In the genomic region with DNA sequence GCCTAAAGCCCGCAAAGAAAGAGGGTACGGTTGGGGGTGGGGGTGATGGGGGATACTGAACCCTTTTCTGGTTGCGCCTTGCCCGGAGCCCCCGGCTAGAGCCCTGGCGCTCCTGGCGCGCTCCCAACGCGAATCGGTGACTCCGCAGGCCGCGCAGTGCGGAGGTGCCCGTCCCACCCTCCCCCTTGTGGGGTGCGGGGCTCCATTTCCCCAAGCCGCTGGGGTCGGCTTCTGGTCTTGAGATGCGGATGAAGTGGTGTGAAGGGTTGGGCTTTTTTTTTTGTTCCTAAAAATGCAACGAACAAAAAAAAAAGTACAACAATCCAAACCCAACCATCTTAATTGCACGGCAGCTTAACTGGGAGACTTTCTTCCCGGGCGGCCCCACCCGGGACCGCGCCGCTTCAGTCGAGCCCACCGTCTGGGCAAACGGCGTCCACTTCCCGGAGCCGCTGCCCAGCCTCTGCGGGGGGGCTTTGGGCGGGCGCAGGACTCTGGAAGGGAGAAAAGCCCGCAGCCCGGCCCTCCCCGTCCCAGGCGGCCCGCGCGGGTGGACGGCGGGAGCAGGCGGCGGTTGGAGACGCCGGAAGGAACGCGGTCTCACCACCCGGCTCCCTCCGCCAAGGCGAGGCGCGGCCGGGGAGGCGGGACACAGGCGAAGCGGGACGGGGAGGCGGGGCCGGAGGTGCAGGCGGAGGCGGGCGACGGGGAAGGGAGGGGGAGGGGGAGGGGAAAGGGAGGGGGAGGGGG, we compare ENCODE assay signal across 1 cellular context.
TF ChIP-seq lines count a peak whose summit lies in the region.

No MANE protein-coding gene starts in this region.

TF ChIP-seq in K562, 482 proteins besides CTCF, POLR2A, EP300 and RAD21 (continued from another document and continues in another):
- TF ChIP-seq, protein P1, sequence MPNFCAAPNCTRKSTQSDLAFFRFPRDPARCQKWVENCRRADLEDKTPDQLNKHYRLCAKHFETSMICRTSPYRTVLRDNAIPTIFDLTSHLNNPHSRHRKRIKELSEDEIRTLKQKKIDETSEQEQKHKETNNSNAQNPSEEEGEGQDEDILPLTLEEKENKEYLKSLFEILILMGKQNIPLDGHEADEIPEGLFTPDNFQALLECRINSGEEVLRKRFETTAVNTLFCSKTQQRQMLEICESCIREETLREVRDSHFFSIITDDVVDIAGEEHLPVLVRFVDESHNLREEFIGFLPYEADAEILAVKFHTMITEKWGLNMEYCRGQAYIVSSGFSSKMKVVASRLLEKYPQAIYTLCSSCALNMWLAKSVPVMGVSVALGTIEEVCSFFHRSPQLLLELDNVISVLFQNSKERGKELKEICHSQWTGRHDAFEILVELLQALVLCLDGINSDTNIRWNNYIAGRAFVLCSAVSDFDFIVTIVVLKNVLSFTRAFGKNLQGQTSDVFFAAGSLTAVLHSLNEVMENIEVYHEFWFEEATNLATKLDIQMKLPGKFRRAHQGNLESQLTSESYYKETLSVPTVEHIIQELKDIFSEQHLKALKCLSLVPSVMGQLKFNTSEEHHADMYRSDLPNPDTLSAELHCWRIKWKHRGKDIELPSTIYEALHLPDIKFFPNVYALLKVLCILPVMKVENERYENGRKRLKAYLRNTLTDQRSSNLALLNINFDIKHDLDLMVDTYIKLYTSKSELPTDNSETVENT (CRISPR knock-in tag; IDR thresholded peaks at IDR 0.05) = no peak
- TF ChIP-seq, protein P2, sequence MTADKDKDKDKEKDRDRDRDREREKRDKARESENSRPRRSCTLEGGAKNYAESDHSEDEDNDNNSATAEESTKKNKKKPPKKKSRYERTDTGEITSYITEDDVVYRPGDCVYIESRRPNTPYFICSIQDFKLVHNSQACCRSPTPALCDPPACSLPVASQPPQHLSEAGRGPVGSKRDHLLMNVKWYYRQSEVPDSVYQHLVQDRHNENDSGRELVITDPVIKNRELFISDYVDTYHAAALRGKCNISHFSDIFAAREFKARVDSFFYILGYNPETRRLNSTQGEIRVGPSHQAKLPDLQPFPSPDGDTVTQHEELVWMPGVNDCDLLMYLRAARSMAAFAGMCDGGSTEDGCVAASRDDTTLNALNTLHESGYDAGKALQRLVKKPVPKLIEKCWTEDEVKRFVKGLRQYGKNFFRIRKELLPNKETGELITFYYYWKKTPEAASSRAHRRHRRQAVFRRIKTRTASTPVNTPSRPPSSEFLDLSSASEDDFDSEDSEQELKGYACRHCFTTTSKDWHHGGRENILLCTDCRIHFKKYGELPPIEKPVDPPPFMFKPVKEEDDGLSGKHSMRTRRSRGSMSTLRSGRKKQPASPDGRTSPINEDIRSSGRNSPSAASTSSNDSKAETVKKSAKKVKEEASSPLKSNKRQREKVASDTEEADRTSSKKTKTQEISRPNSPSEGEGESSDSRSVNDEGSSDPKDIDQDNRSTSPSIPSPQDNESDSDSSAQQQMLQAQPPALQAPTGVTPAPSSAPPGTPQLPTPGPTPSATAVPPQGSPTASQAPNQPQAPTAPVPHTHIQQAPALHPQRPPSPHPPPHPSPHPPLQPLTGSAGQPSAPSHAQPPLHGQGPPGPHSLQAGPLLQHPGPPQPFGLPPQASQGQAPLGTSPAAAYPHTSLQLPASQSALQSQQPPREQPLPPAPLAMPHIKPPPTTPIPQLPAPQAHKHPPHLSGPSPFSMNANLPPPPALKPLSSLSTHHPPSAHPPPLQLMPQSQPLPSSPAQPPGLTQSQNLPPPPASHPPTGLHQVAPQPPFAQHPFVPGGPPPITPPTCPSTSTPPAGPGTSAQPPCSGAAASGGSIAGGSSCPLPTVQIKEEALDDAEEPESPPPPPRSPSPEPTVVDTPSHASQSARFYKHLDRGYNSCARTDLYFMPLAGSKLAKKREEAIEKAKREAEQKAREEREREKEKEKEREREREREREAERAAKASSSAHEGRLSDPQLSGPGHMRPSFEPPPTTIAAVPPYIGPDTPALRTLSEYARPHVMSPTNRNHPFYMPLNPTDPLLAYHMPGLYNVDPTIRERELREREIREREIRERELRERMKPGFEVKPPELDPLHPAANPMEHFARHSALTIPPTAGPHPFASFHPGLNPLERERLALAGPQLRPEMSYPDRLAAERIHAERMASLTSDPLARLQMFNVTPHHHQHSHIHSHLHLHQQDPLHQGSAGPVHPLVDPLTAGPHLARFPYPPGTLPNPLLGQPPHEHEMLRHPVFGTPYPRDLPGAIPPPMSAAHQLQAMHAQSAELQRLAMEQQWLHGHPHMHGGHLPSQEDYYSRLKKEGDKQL (CRISPR knock-in tag; IDR thresholded peaks at IDR 0.05; ENCODE audit: borderline replicate concordance) = no peak
- TF ChIP-seq PYGO2 (tag; IDR thresholded peaks at IDR 0.05) (no peak), TSC22D4 (tag; IDR thresholded peaks at IDR 0.05) (no peak), POLR3A (IDR thresholded peaks at IDR 0.05; ENCODE audit: borderline replicate concordance, extremely low read depth, insufficient read depth, insufficient read length) (no peak), BRD4 (IDR thresholded peaks at IDR 0.05) (no peak; the same call in 1 of the 2 replicates), U2AF2 (optimal IDR thresholded peaks at IDR 0.05; ENCODE audit: low read depth, low read length) (no peak), HOXB6 (CRISPR knock-in tag; IDR thresholded peaks at IDR 0.05; ENCODE audit: borderline replicate concordance) (no peak), SMARCA4 (IDR thresholded peaks at IDR 0.05) (no peak), ZNF830 (CRISPR knock-in tag; IDR thresholded peaks at IDR 0.05) (no peak), GTF2A2 (tag; IDR thresholded peaks at IDR 0.05) (no peak), ZNF23 (CRISPR knock-in tag; IDR thresholded peaks at IDR 0.05) (no peak), ZNF263 (CRISPR knock-in tag; IDR thresholded peaks at IDR 0.05; ENCODE audit: borderline replicate concordance) (no peak), U2AF1 (optimal IDR thresholded peaks at IDR 0.05; ENCODE audit: low read depth, low read length) (no peak), ZNF717 (CRISPR knock-in tag; IDR thresholded peaks at IDR 0.05) (no peak), NR4A1 (CRISPR knock-in tag; IDR thresholded peaks at IDR 0.05) (no peak), NR4A1 (tag; IDR thresholded peaks at IDR 0.05) (no peak), NCOA4 (IDR thresholded peaks at IDR 0.05; ENCODE audit: partially characterized antibody) (no peak), NFYB (IDR thresholded peaks at IDR 0.05; ENCODE audit: extremely low read depth, insufficient read length) (no peak), ZNF507 (tag; conservative IDR thresholded peaks at IDR 0.05) (no peak), RNF2 (IDR thresholded peaks at IDR 0.05) (no peak), MTF1 (CRISPR knock-in tag; IDR thresholded peaks at IDR 0.05; ENCODE audit: borderline replicate concordance) (no peak), ETV5 (CRISPR knock-in tag; IDR thresholded peaks at IDR 0.05; ENCODE audit: low read depth) (peak; percentile 70), XRCC3 (IDR thresholded peaks at IDR 0.05) (no peak), ZNF76 (CRISPR knock-in tag; IDR thresholded peaks at IDR 0.05; ENCODE audit: borderline replicate concordance) (no peak), BCL6 (CRISPR knock-in tag; IDR thresholded peaks at IDR 0.05) (no peak), ZBTB7A (IDR thresholded peaks at IDR 0.05; ENCODE audit: borderline replicate concordance, control insufficient read depth, low read depth, low read length) (peak; percentile 58; the same call in 1 of the 2 replicates), ZNF785 (CRISPR knock-in tag; IDR thresholded peaks at IDR 0.05) (no peak), ARID2 (IDR thresholded peaks at IDR 0.05) (no peak), HNRNPL (IDR thresholded peaks at IDR 0.05; ENCODE audit: low read depth, low read length) (no peak), DACH1 (IDR thresholded peaks at IDR 0.05; ENCODE audit: partially characterized antibody) (no peak), FOXA3 (CRISPR knock-in tag; conservative IDR thresholded peaks at IDR 0.05 in 1 of 2, IDR thresholded peaks at IDR 0.05 in 1 of 2) (no peak), RBBP5 (IDR thresholded peaks at IDR 0.05; ENCODE audit: borderline replicate concordance, insufficient read depth, low read length, poor library complexity, severe bottlenecking) (peak; percentile 54), ZNF282 (CRISPR knock-in tag; IDR thresholded peaks at IDR 0.05) (no peak), ZNF75A (CRISPR knock-in tag; IDR thresholded peaks at IDR 0.05) (no peak), CHD1 (IDR thresholded peaks at IDR 0.05; ENCODE audit: low read length) (no peak), PCBP2 (IDR thresholded peaks at IDR 0.05; ENCODE audit: low read depth, low read length, poor library complexity, severe bottlenecking) (no peak), MYBL2 (IDR thresholded peaks at IDR 0.05; ENCODE audit: low read depth) (no peak), MYBL2 (CRISPR knock-in tag; IDR thresholded peaks at IDR 0.05; ENCODE audit: borderline replicate concordance) (no peak), HNRNPUL1 (IDR thresholded peaks at IDR 0.05; ENCODE audit: low read length) (no peak), ZNF124 (CRISPR knock-in tag; IDR thresholded peaks at IDR 0.05) (no peak)
- TF ChIP-seq, protein P3, sequence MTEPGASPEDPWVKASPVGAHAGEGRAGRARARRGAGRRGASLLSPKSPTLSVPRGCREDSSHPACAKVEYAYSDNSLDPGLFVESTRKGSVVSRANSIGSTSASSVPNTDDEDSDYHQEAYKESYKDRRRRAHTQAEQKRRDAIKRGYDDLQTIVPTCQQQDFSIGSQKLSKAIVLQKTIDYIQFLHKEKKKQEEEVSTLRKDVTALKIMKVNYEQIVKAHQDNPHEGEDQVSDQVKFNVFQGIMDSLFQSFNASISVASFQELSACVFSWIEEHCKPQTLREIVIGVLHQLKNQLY (CRISPR knock-in tag; conservative IDR thresholded peaks at IDR 0.05) = no peak
- TF ChIP-seq, protein P4, sequence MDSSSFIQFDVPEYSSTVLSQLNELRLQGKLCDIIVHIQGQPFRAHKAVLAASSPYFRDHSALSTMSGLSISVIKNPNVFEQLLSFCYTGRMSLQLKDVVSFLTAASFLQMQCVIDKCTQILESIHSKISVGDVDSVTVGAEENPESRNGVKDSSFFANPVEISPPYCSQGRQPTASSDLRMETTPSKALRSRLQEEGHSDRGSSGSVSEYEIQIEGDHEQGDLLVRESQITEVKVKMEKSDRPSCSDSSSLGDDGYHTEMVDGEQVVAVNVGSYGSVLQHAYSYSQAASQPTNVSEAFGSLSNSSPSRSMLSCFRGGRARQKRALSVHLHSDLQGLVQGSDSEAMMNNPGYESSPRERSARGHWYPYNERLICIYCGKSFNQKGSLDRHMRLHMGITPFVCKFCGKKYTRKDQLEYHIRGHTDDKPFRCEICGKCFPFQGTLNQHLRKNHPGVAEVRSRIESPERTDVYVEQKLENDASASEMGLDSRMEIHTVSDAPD (CRISPR knock-in tag; IDR thresholded peaks at IDR 0.05) = no peak
- TF ChIP-seq, protein P5, sequence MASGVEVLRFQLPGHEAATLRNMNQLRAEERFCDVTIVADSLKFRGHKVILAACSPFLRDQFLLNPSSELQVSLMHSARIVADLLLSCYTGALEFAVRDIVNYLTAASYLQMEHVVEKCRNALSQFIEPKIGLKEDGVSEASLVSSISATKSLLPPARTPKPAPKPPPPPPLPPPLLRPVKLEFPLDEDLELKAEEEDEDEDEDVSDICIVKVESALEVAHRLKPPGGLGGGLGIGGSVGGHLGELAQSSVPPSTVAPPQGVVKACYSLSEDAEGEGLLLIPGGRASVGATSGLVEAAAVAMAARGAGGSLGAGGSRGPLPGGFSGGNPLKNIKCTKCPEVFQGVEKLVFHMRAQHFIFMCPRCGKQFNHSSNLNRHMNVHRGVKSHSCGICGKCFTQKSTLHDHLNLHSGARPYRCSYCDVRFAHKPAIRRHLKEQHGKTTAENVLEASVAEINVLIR (CRISPR knock-in tag; IDR thresholded peaks at IDR 0.05) = no peak
- TF ChIP-seq, protein P6, sequence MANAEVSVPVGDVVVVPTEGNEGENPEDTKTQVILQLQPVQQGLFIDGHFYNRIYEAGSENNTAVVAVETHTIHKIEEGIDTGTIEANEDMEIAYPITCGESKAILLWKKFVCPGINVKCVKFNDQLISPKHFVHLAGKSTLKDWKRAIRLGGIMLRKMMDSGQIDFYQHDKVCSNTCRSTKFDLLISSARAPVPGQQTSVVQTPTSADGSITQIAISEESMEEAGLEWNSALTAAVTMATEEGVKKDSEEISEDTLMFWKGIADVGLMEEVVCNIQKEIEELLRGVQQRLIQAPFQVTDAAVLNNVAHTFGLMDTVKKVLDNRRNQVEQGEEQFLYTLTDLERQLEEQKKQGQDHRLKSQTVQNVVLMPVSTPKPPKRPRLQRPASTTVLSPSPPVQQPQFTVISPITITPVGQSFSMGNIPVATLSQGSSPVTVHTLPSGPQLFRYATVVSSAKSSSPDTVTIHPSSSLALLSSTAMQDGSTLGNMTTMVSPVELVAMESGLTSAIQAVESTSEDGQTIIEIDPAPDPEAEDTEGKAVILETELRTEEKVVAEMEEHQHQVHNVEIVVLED (CRISPR knock-in tag; IDR thresholded peaks at IDR 0.05) = peak; percentile 26; the same call in 1 of the 2 replicates
- TF ChIP-seq, protein P7, sequence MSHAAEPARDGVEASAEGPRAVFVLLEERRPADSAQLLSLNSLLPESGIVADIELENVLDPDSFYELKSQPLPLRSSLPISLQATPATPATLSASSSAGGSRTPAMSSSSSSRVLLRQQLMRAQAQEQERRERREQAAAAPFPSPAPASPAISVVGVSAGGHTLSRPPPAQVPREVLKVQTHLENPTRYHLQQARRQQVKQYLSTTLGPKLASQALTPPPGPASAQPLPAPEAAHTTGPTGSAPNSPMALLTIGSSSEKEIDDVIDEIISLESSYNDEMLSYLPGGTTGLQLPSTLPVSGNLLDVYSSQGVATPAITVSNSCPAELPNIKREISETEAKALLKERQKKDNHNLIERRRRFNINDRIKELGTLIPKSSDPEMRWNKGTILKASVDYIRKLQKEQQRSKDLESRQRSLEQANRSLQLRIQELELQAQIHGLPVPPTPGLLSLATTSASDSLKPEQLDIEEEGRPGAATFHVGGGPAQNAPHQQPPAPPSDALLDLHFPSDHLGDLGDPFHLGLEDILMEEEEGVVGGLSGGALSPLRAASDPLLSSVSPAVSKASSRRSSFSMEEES (CRISPR knock-in tag; IDR thresholded peaks at IDR 0.05) = no peak
- TF ChIP-seq, protein P8, sequence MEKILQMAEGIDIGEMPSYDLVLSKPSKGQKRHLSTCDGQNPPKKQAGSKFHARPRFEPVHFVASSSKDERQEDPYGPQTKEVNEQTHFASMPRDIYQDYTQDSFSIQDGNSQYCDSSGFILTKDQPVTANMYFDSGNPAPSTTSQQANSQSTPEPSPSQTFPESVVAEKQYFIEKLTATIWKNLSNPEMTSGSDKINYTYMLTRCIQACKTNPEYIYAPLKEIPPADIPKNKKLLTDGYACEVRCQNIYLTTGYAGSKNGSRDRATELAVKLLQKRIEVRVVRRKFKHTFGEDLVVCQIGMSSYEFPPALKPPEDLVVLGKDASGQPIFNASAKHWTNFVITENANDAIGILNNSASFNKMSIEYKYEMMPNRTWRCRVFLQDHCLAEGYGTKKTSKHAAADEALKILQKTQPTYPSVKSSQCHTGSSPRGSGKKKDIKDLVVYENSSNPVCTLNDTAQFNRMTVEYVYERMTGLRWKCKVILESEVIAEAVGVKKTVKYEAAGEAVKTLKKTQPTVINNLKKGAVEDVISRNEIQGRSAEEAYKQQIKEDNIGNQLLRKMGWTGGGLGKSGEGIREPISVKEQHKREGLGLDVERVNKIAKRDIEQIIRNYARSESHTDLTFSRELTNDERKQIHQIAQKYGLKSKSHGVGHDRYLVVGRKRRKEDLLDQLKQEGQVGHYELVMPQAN (IDR thresholded peaks at IDR 0.05; ENCODE audit: borderline replicate concordance) = no peak
